8 cellular contexts compared by ENCODE assay signal in the genomic region with DNA sequence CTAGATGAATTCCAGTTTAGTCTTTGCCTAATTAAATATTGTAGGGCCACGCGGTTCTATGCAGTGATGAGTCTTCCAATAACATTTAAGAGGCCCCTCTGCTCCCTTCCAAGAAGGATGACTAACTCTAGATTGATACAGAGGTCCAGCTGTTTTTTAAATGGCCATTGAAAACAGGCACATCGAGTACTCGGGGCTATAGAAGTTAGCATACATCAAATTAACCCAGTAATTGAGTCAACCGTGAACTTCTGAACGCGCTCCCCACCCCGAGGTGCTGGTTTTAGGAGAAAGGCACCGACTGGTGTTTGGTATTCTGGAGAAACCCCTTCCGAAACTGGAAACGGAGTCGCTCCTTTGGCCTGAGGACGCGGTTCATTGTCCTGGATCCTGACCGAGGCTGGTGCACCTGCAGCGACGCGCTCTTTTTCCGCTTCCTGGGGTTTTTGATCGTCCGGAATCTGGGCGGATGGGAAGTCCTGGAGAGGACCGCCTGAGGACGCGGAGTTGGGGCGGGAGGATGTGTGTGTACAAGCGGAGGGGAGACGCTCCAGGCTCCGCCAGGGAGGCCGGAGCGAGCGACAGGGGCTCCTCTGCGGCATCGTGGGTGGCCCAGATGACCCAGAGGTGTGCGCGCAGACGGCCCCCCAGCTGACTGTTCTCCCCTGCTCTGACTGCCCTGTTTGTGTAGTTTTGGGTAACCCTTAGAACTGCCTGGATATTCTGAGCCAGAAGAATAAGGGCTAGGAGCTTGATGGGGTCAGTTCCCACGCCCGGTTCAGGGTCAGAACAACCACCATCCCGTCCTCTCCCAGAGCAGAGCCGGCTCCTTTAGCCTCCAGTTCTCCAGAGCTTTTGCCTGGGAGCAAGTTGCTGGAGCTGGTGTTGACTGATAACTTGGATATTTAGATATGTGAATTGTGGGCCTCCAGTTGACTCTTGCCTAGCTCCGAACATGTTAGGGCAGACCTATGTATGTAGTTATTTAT. TPM values are rescaled to one million over a fixed set of nuclear protein-coding genes. Genes with fewer than 3 reads are reported as not detected.
DNase-seq lines count a peak whose midpoint lies in the region; ATAC-seq and TF ChIP-seq lines count a peak whose summit lies in the region.

No MANE protein-coding gene starts in this region.

- H3K18ac ChIP-seq in mesendoderm (ENCODE audit: low read length), result peak overlapping the region; percentile 11

- no peak overlapping the region for H2BK15ac ChIP-seq in mesendoderm (replicated peaks; ENCODE audit: low read depth)

- no peaks in the 10 kb centered on the region for H3K79me2 ChIP-seq in mesendoderm (ENCODE audit: control insufficient read depth, insufficient read depth, low read length)

- H3K4me1 ChIP-seq in endodermal cell (ENCODE audit: control insufficient read depth, insufficient read depth, low read length), result no peaks in the 10 kb centered on the region
- H3K4me1 ChIP-seq in mesendoderm (ENCODE audit: control insufficient read depth, low read depth, low read length), result no peaks in the 10 kb centered on the region

- no peak overlapping the region for H2BK120ac ChIP-seq in mesendoderm (ENCODE audit: low read depth, low read length)

- H4K8ac ChIP-seq in mesendoderm (ENCODE audit: low read depth, low read length), result no peak overlapping the region

- no peaks in the 10 kb centered on the region for H3K9me3 Mint-ChIP-seq in activated CD8-positive, alpha-beta T cell treated with anti-CD3 and anti-CD28 coated beads for 36 hours
- H3K9me3 Mint-ChIP-seq in endodermal cell, result peaks cover 3% of the 10 kb centered on the region

- H3K4me1 Mint-ChIP-seq in activated CD8-positive, alpha-beta T cell treated with anti-CD3 and anti-CD28 coated beads for 36 hours (ENCODE audit: low read depth), result peaks cover 16% of the 10 kb centered on the region
- no peaks in the 10 kb centered on the region for H3K4me1 Mint-ChIP-seq in endodermal cell

- 45 to 79% methylated on average over 27 to 42 of the region's 42 CpGs for WGBS in endodermal cell (ENCODE audit: insufficient coverage in 1 of 2, insufficient read length in 1 of 2), 2 experiments
- WGBS in mesendoderm (ENCODE audit: extremely low coverage, insufficient coverage, low lambda C conversion rate), result no CpG with 5 or more reads among the region's 42 CpGs

- H3K56ac ChIP-seq in mesendoderm (ENCODE audit: low read length), result peak overlapping the region; percentile 70

- peak overlapping the region; percentile 75 for H3K27ac Mint-ChIP-seq in activated CD8-positive, alpha-beta T cell treated with anti-CD3 and anti-CD28 coated beads for 36 hours
- peak overlapping the region; percentile 79 for H3K27ac Mint-ChIP-seq in endodermal cell

- no peak overlapping the region for H2BK5ac ChIP-seq in mesendoderm (ENCODE audit: low read length)

- no peaks in the 10 kb centered on the region for H3K27me3 ChIP-seq in endodermal cell (ENCODE audit: control insufficient read depth, insufficient read depth, low read length, poor library complexity, severe bottlenecking)
- no peaks in the 10 kb centered on the region for H3K27me3 ChIP-seq in mesendoderm (ENCODE audit: insufficient read depth, low read length, poor library complexity)

- H3K36me3 Mint-ChIP-seq in activated CD8-positive, alpha-beta T cell treated with anti-CD3 and anti-CD28 coated beads for 36 hours (ENCODE audit: low read depth), result peaks cover 3% of the 10 kb centered on the region
- peaks cover 18% of the 10 kb centered on the region for H3K36me3 Mint-ChIP-seq in endodermal cell (ENCODE audit: low read depth)

- H3K4me3 Mint-ChIP-seq in activated CD8-positive, alpha-beta T cell treated with anti-CD3 and anti-CD28 coated beads for 36 hours, result peak overlapping the region; percentile 85
- peak overlapping the region; percentile 82 for H3K4me3 Mint-ChIP-seq in endodermal cell

- POLR2A ChIA-PET in HEK293T (lab: Yijun Ruan, JAX), result interaction anchor here (0.6 to 1.8 kb wide), 3 partner anchors 83 to 584 kb away, joined by 3 to 6 read pairs (median 4); partner anchors contain the start of gene CCDC126
- POLR2A ChIA-PET in activated CD8-positive, alpha-beta T cell treated with anti-CD3 and anti-CD28 coated beads for 36 hours (lab: Charles Lee), result interaction anchor here (1.0 to 1.5 kb wide), 2 partner anchors 10 to 110 kb away, joined by 3 to 4 read pairs; no protein-coding TSS in a partner anchor

- H3K36me3 ChIP-seq in endodermal cell (ENCODE audit: control insufficient read depth, insufficient read depth, low read length) (no peaks in the 10 kb centered on the region), mesendoderm (ENCODE audit: control insufficient read depth, insufficient read depth, low read length) (no peaks in the 10 kb centered on the region)

- no peak overlapping the region for H3K23ac ChIP-seq in mesendoderm (ENCODE audit: low read length)

- peak; percentile 72 for DNase-seq in GF-D8 (lab: John Stamatoyannopoulos, UW)
- peak; percentile 32 for DNase-seq in HEK293T (ENCODE audit: extremely low spot score)
- DNase-seq in NCI-H146 treated with DMSO at 0.1 percent for 48 hours (lab: John Stamatoyannopoulos, UW; ENCODE audit: unreplicated experiment), result peak; percentile 70
- peak; percentile 57 for DNase-seq in activated CD8-positive, alpha-beta T cell treated with anti-CD3 and anti-CD28 coated beads for 36 hours
- DNase-seq in endodermal cell, result peak; percentile 92
- DNase-seq in mesendoderm, result peak; percentile 88
- DNase-seq in stimulated activated CD8-positive, alpha-beta memory T cell treated with anti-CD3 and anti-CD28 coated beads, Interleukin-12 subunit alpha, Interleukin-12 subunit beta, amount 100 ng/mL, for 4 hours (ENCODE audit: low read depth), result peak; percentile 1
- no peak for DNase-seq in cerebellar nuclear complex (lab: John Stamatoyannopoulos, UW)

- H3K9ac ChIP-seq in endodermal cell (ENCODE audit: extremely low read depth, low read length, poor library complexity, severe bottlenecking), result no peak overlapping the region
- H3K9ac ChIP-seq in mesendoderm (ENCODE audit: low read length), result peak overlapping the region; percentile 31

- ATAC-seq in activated CD8-positive, alpha-beta T cell treated with anti-CD3 and anti-CD28 coated beads for 36 hours, result peak; percentile 56

- no peaks in the 10 kb centered on the region for H3K27me3 Mint-ChIP-seq in activated CD8-positive, alpha-beta T cell treated with anti-CD3 and anti-CD28 coated beads for 36 hours
- H3K27me3 Mint-ChIP-seq in endodermal cell (ENCODE audit: insufficient read depth), result peaks cover 20% of the 10 kb centered on the region

- H3K9me3 ChIP-seq in endodermal cell (ENCODE audit: control insufficient read depth, low read length), result no peaks in the 10 kb centered on the region

- H3K4ac ChIP-seq in mesendoderm (ENCODE audit: low read depth, low read length), result no peak overlapping the region

- H3K4me3 ChIP-seq in endodermal cell (ENCODE audit: low read length) (peak overlapping the region; percentile 66), mesendoderm (ENCODE audit: low read length) (peak overlapping the region; percentile 34)

- TF ChIP-seq CTCF in activated CD8-positive, alpha-beta T cell treated with anti-CD3 and anti-CD28 coated beads for 36 hours (IDR thresholded peaks at IDR 0.05), result no peak
- no peak for TF ChIP-seq CTCF in endodermal cell (conservative IDR thresholded peaks at IDR 0.05)

- no peak overlapping the region for H4K5ac ChIP-seq in mesendoderm (ENCODE audit: low read length)

- peak overlapping the region; percentile 63 for H3K4me2 ChIP-seq in mesendoderm (ENCODE audit: low read length)

- intact Hi-C loops in activated CD8-positive, alpha-beta T cell treated with anti-CD3 and anti-CD28 coated beads for 36 hours (cut with micrococcal nuclease), result no loop called here

- H2AK5ac ChIP-seq in mesendoderm (ENCODE audit: low read length), result no peak overlapping the region

- no peaks in the 10 kb centered on the region for H3K79me1 ChIP-seq in mesendoderm (ENCODE audit: low read length)

- H3K27ac ChIP-seq in endodermal cell (ENCODE audit: low read depth, low read length), result peak overlapping the region; percentile 60
- H3K27ac ChIP-seq in mesendoderm (ENCODE audit: low read depth, low read length), result no peak overlapping the region

- CTCF ChIA-PET in HEK293T (lab: Yijun Ruan, JAX), result interaction anchor here (0.6 kb wide), 2 partner anchors 11 to 237 kb away, joined by 3 to 5 read pairs; no protein-coding TSS in a partner anchor
- CTCF ChIA-PET in activated CD8-positive, alpha-beta T cell treated with anti-CD3 and anti-CD28 coated beads for 36 hours (lab: Charles Lee), result interaction anchor here (0.9 to 12.7 kb wide), 8 partner anchors 11 to 134 kb away, joined by 3 to 84 read pairs (median 4); no protein-coding TSS in a partner anchor

TF ChIP-seq in HEK293T, 16 proteins besides CTCF, POLR2A, EP300 and RAD21:
- TF ChIP-seq BHLHE40 (IDR thresholded peaks at IDR 0.05; ENCODE audit: borderline replicate concordance) (no peak), ARNT (IDR thresholded peaks at IDR 0.05) (no peak), TARDBP (IDR thresholded peaks at IDR 0.05) (no peak), NFRKB (IDR thresholded peaks at IDR 0.05) (no peak), ELF4 (IDR thresholded peaks at IDR 0.05) (no peak), FOXK2 (IDR thresholded peaks at IDR 0.05) (no peak)
- TF ChIP-seq, protein P1, sequence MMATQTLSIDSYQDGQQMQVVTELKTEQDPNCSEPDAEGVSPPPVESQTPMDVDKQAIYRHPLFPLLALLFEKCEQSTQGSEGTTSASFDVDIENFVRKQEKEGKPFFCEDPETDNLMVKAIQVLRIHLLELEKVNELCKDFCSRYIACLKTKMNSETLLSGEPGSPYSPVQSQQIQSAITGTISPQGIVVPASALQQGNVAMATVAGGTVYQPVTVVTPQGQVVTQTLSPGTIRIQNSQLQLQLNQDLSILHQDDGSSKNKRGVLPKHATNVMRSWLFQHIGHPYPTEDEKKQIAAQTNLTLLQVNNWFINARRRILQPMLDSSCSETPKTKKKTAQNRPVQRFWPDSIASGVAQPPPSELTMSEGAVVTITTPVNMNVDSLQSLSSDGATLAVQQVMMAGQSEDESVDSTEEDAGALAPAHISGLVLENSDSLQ (IDR thresholded peaks at IDR 0.05), result no peak

RNA-seq across cellular contexts. Expression of gene FAM221A, which starts 0.7 kb away (rescaled TPM):
- total RNA-seq in activated CD8-positive, alpha-beta T cell treated with anti-CD3 and anti-CD28 coated beads for 36 hours, result 1 to 10 TPM; 7.5 to 7.7 TPM
- total RNA-seq in endodermal cell, result 10 to 100 TPM; 16.2 to 20.8 TPM
- polyA plus RNA-seq in endodermal cell (2013, experiment 1 of 2), result 7.1 TPM
- 7.9 TPM for polyA plus RNA-seq in endodermal cell (2013, experiment 2 of 2)
- polyA plus RNA-seq in mesendoderm (2013, experiment 1 of 2), result 3.6 TPM
- 3.8 TPM for polyA plus RNA-seq in mesendoderm (2013, experiment 2 of 2)

RNA-seq across cellular contexts. Expression of gene STK31, which starts 29.3 kb away (rescaled TPM):
- under 1 TPM in 1 of 2 experiments, not detected in 1; 0.20 TPM for total RNA-seq in activated CD8-positive, alpha-beta T cell treated with anti-CD3 and anti-CD28 coated beads for 36 hours
- 1 to 10 TPM; 1.4 to 1.6 TPM for total RNA-seq in endodermal cell
- 0.46 TPM for polyA plus RNA-seq in endodermal cell (2013, experiment 1 of 2)
- polyA plus RNA-seq in endodermal cell (2013, experiment 2 of 2), result 0.41 TPM
- 0.37 TPM for polyA plus RNA-seq in mesendoderm (2013, experiment 1 of 2)
- polyA plus RNA-seq in mesendoderm (2013, experiment 2 of 2), result 0.32 TPM

Comparison
In these comparisons a context has a peak if more than half of its experiments do, and no peak if none do; other contexts are left out.
1. DNase-seq: peak in GF-D8 (single experiment), HEK293T (single experiment), NCI-H146 treated with DMSO at 0.1 percent for 48 hours (single experiment), activated CD8-positive, alpha-beta T cell treated with anti-CD3 and anti-CD28 coated beads for 36 hours (single experiment), endodermal cell (single experiment), mesendoderm (single experiment) and stimulated activated CD8-positive, alpha-beta memory T cell treated with anti-CD3 and anti-CD28 coated beads, Interleukin-12 subunit alpha, Interleukin-12 subunit beta, amount 100 ng/mL, for 4 hours (single experiment); none in cerebellar nuclear complex (0 of 2).